ENCODE assay signal across 1 cellular context in genomic region chr1:204142032-204142974, GRCh38.
A peak's percentile ranks its signal among the peaks of the same experiment; 100 is the strongest.
TF ChIP-seq lines count a peak whose summit lies in the region.

No MANE protein-coding gene starts in this region.

TF ChIP-seq in HepG2, 621 proteins besides CTCF, POLR2A, EP300 and RAD21 (continues in another document):
- TF ChIP-seq DRAP1 (CRISPR knock-in tag; IDR thresholded peaks at IDR 0.05) (no peak), CREB3 (CRISPR knock-in tag; IDR thresholded peaks at IDR 0.05) (no peak), MLX (CRISPR knock-in tag; IDR thresholded peaks at IDR 0.05) (peak; percentile 34; the same call in 1 of the 2 replicates), ZSCAN22 (CRISPR knock-in tag; IDR thresholded peaks at IDR 0.05) (no peak), ZBTB7A (CRISPR knock-in tag; IDR thresholded peaks at IDR 0.05) (peak; percentile 35; the same call in 1 of the 2 replicates), CREM (IDR thresholded peaks at IDR 0.05) (peak; percentile 53; the same call in 1 of the 2 replicates), CREM (CRISPR knock-in tag; IDR thresholded peaks at IDR 0.05) (no peak), KMT2A (CRISPR knock-in tag; IDR thresholded peaks at IDR 0.05) (no peak), ATF4 (CRISPR knock-in tag; IDR thresholded peaks at IDR 0.05) (no peak), ZNF879 (CRISPR knock-in tag; IDR thresholded peaks at IDR 0.05) (no peak), SMAD3 (CRISPR knock-in tag; IDR thresholded peaks at IDR 0.05) (no peak), SKI (IDR thresholded peaks at IDR 0.05; ENCODE audit: partially characterized antibody) (peak; percentile 26), ZBTB2 (CRISPR knock-in tag; IDR thresholded peaks at IDR 0.05; ENCODE audit: low read depth) (no peak), ZNF567 (CRISPR knock-in tag; IDR thresholded peaks at IDR 0.05; ENCODE audit: borderline replicate concordance) (no peak), ZNF660 (CRISPR knock-in tag; IDR thresholded peaks at IDR 0.05; ENCODE audit: borderline replicate concordance, low read depth) (no peak), NR2F6 (IDR thresholded peaks at IDR 0.05) (peak; percentile 34; the same call in 1 of the 2 replicates), NR2F6 (CRISPR knock-in tag; IDR thresholded peaks at IDR 0.05) (no peak), SALL1 (CRISPR knock-in tag; IDR thresholded peaks at IDR 0.05) (peak; percentile 71), ZNF292 (CRISPR knock-in tag; IDR thresholded peaks at IDR 0.05; ENCODE audit: borderline replicate concordance, low read depth) (peak; percentile 21; the same call in 1 of the 2 replicates), ZNF614 (CRISPR knock-in tag; IDR thresholded peaks at IDR 0.05; ENCODE audit: borderline replicate concordance) (no peak), REST (IDR thresholded peaks at IDR 0.05; ENCODE audit: borderline replicate concordance in 1 of 2, low read depth in 1 of 2, low read length in 2 of 2) (peak in 1 of 2 experiments; percentile 83; a peak in 3 of 4 replicates), YEATS4 (CRISPR knock-in tag; IDR thresholded peaks at IDR 0.05; ENCODE audit: borderline replicate concordance) (0 out of 2 replicates have a peak, but pooled peaks have one; percentile 18), USF2 (IDR thresholded peaks at IDR 0.05; ENCODE audit: low read depth, low read length) (no peak), USF2 (CRISPR knock-in tag; IDR thresholded peaks at IDR 0.05; ENCODE audit: borderline replicate concordance) (no peak), SP5 (CRISPR knock-in tag; IDR thresholded peaks at IDR 0.05; ENCODE audit: borderline replicate concordance, low read depth) (no peak), BCL3 (CRISPR knock-in tag; IDR thresholded peaks at IDR 0.05) (no peak), RELA (CRISPR knock-in tag; IDR thresholded peaks at IDR 0.05) (no peak), ZNF451 (CRISPR knock-in tag; IDR thresholded peaks at IDR 0.05) (no peak), FOXP1 (IDR thresholded peaks at IDR 0.05) (no peak), FOXP1 (CRISPR knock-in tag; IDR thresholded peaks at IDR 0.05) (no peak), TARDBP (CRISPR knock-in tag; IDR thresholded peaks at IDR 0.05) (0 out of 2 replicates have a peak, but pooled peaks have one; percentile 37), KAT7 (CRISPR knock-in tag; IDR thresholded peaks at IDR 0.05; ENCODE audit: borderline replicate concordance) (no peak), SSRP1 (CRISPR knock-in tag; IDR thresholded peaks at IDR 0.05) (no peak), ZNF33A (CRISPR knock-in tag; IDR thresholded peaks at IDR 0.05; ENCODE audit: borderline replicate concordance) (no peak), HNF4G (IDR thresholded peaks at IDR 0.05; ENCODE audit: borderline replicate concordance, low read depth, low read length) (peak; percentile 50), HNF4G (CRISPR knock-in tag; IDR thresholded peaks at IDR 0.05; ENCODE audit: borderline replicate concordance, low read depth) (no peak), SAP130 (CRISPR knock-in tag; IDR thresholded peaks at IDR 0.05; ENCODE audit: low read depth) (peak; percentile 38), ZMYM4 (CRISPR knock-in tag; IDR thresholded peaks at IDR 0.05) (0 out of 2 replicates have a peak, but pooled peaks have one; percentile 24), GABPB1 (CRISPR knock-in tag; IDR thresholded peaks at IDR 0.05) (no peak), ZNF788 (CRISPR knock-in tag; IDR thresholded peaks at IDR 0.05; ENCODE audit: borderline replicate concordance) (no peak), KDM6A (CRISPR knock-in tag; IDR thresholded peaks at IDR 0.05; ENCODE audit: low read depth) (peak; percentile 56; the same call in 1 of the 2 replicates), ZNF576 (CRISPR knock-in tag; IDR thresholded peaks at IDR 0.05) (no peak), CREB1 (IDR thresholded peaks at IDR 0.05) (no peak), CREB1 (CRISPR knock-in tag; IDR thresholded peaks at IDR 0.05) (peak; percentile 35; the same call in 1 of the 2 replicates), NFKBIZ (CRISPR knock-in tag; IDR thresholded peaks at IDR 0.05) (no peak), SOX6 (IDR thresholded peaks at IDR 0.05) (no peak), SOX6 (CRISPR knock-in tag; IDR thresholded peaks at IDR 0.05) (peak; percentile 50), SNAPC2 (CRISPR knock-in tag; IDR thresholded peaks at IDR 0.05) (no peak), BCL6 (CRISPR knock-in tag; IDR thresholded peaks at IDR 0.05) (no peak; the same call in 1 of the 2 replicates), ZHX1 (CRISPR knock-in tag; IDR thresholded peaks at IDR 0.05; ENCODE audit: low read depth) (no peak), ZNF101 (CRISPR knock-in tag; IDR thresholded peaks at IDR 0.05; ENCODE audit: borderline replicate concordance, low read depth) (no peak), ZNF281 (CRISPR knock-in tag; IDR thresholded peaks at IDR 0.05; ENCODE audit: borderline replicate concordance) (peak; percentile 87), TEAD3 (CRISPR knock-in tag; optimal IDR thresholded peaks at IDR 0.05; ENCODE audit: borderline replicate concordance) (peak; percentile 51)
